ENCODE assay signal across 19 cellular contexts in genomic region chr9:89902450-89902849, GRCh38.
DNase-seq lines count a peak whose midpoint lies in the region; ATAC-seq, FAIRE-seq and TF ChIP-seq lines count a peak whose summit lies in the region.
"Had no signal": no experiment of that assay in that cellular context is flagged by ENCODE, and none has a peak within 500 bp of the region (broad histone marks: within the 10 kb centered on the region; RNA-seq: fewer than 3 reads in every experiment).

No MANE protein-coding gene starts in this region.

- peaks cover 4% of the 10 kb centered on the region for H3K36me3 Mint-ChIP-seq in brain
- H3K36me3 Mint-ChIP-seq: activated CD4-positive, alpha-beta memory T cell treated with anti-CD3 and anti-CD28 coated beads for 36 hours; natural killer cell treated with Interleukin-12 subunit alpha and Interleukin-12 subunit beta and Interleukin-15 and Interleukin-18, amount 100 ng/mL, for 72 hours had no signal

- TF ChIP-seq POLR2A in H54 (IDR thresholded peaks at IDR 0.05; ENCODE audit: low read depth, low read length) = no peak

- peaks cover 17% of the 10 kb centered on the region for H3K4me1 Mint-ChIP-seq in brain
- H3K4me1 Mint-ChIP-seq: central memory CD8-positive, alpha-beta T cell had no signal

- H3K9me3 Mint-ChIP-seq in brain = peaks cover 3 to 7% (median 4%) of the 10 kb centered on the region in 5 experiments
- H3K9me3 Mint-ChIP-seq: activated CD4-positive, alpha-beta memory T cell treated with anti-CD3 and anti-CD28 coated beads for 36 hours; central memory CD8-positive, alpha-beta T cell; natural killer cell treated with Interleukin-12 subunit alpha and Interleukin-12 subunit beta and Interleukin-15 and Interleukin-18, amount 100 ng/mL, for 72 hours; T-helper 1 cell treated with Interleukin-12 subunit alpha and Interleukin-12 subunit beta and Interleukin-4 antibody, amounts not matched to agents 30 μg/mL and 1 μg/mL, for 36 hours had no signal

- no peak for ATAC-seq in GM18861 (IDR thresholded peaks at IDR 0.05; ENCODE audit: unreplicated experiment)
- no peak for ATAC-seq in HG03342 (IDR thresholded peaks at IDR 0.05; ENCODE audit: unreplicated experiment)
- ATAC-seq: HepG2; natural killer cell treated with Interleukin-12 subunit alpha and Interleukin-12 subunit beta and Interleukin-15 and Interleukin-18, amount 100 ng/mL, for 72 hours had no signal

- no peak for FAIRE-seq in H54 (lab: Jason Lieb, UNC)
- FAIRE-seq: HepG2 had no signal

- DNase-seq in AG08395 (ENCODE audit: low spot score) = peak; percentile 93
- DNase-seq in H54 (ENCODE audit: insufficient read length, low spot score) = peak; percentile 60
- DNase-seq in mesenteric fat pad (ENCODE audit: low spot score) = peak; percentile 30
- DNase-seq in activated CD4-positive, alpha-beta T cell treated with anti-CD3 and anti-CD28 coated beads, Interleukin-2, amount 50 U/mL, for 48 hours = no peak
- no peak for DNase-seq in NCI-H2171 (lab: John Stamatoyannopoulos, UW)
- DNase-seq: activated CD4-positive, alpha-beta memory T cell treated with anti-CD3 and anti-CD28 coated beads for 36 hours; activated gamma-delta T cell; NK-92 treated with Interleukin-12 subunit alpha and Interleukin-12 subunit beta, amount 100 ng/mL, for 24 hours; SJCRH30; stimulated activated CD4-positive, alpha-beta T cell treated with anti-CD3 and anti-CD28 coated beads, Interleukin-2, amount 100 ng/mL, for 24 hours; stimulated activated naive CD4-positive, alpha-beta T cell treated with Interleukin-2 at 50 U/mL for 16 hours had no signal

- H3K27me3 Mint-ChIP-seq in brain = peaks cover 16% of the 10 kb centered on the region

- H3K27ac Mint-ChIP-seq in brain = peak overlapping the region; percentile 12 to 73 (median 37)
- H3K27ac Mint-ChIP-seq: activated CD4-positive, alpha-beta memory T cell treated with anti-CD3 and anti-CD28 coated beads for 36 hours; natural killer cell treated with Interleukin-12 subunit alpha and Interleukin-12 subunit beta and Interleukin-15 and Interleukin-18, amount 100 ng/mL, for 72 hours; progenitor cell of endocrine pancreas; T-helper 1 cell treated with Interleukin-12 subunit alpha and Interleukin-12 subunit beta and Interleukin-4 antibody, amounts not matched to agents 30 μg/mL and 1 μg/mL, for 36 hours had no signal

- peak overlapping the region in 1 of 5 experiments; percentile 27 for H3K4me3 Mint-ChIP-seq in brain
- H3K4me3 Mint-ChIP-seq: activated CD4-positive, alpha-beta memory T cell treated with anti-CD3 and anti-CD28 coated beads for 36 hours; central memory CD8-positive, alpha-beta T cell; natural killer cell treated with Interleukin-12 subunit alpha and Interleukin-12 subunit beta and Interleukin-15 and Interleukin-18, amount 100 ng/mL, for 72 hours; T-helper 1 cell treated with Interleukin-12 subunit alpha and Interleukin-12 subunit beta and Interleukin-4 antibody, amounts not matched to agents 30 μg/mL and 1 μg/mL, for 36 hours had no signal

- TF ChIP-seq CTCF in brain (conservative IDR thresholded peaks at IDR 0.05) = no peak

Comparison
In these comparisons a context has a peak if more than half of its experiments do, and no peak if none do; other contexts are left out.
1. DNase-seq: peak in AG08395 (single experiment), H54 (single experiment) and mesenteric fat pad (single experiment); none in activated CD4-positive, alpha-beta T cell treated with anti-CD3 and anti-CD28 coated beads, Interleukin-2, amount 50 U/mL, for 48 hours (0 of 2) and NCI-H2171 (single experiment).